Comparison of ENCODE assay signal across 1 cellular context in genomic region chr16:67241008-67241900, GRCh38.
TF ChIP-seq lines count a peak whose summit lies in the region.

No MANE protein-coding gene starts in this region.

TF ChIP-seq in H1, 55 proteins besides CTCF, POLR2A, EP300 and RAD21:
- TF ChIP-seq HDAC2 (IDR thresholded peaks at IDR 0.05; ENCODE audit: borderline replicate concordance in 1 of 2, low read depth in 2 of 2, low read length in 2 of 2) (no peak), TEAD4 (IDR thresholded peaks at IDR 0.05; ENCODE audit: low read depth, low read length) (peak; percentile 27; the same call in 1 of the 2 replicates), NANOG (IDR thresholded peaks at IDR 0.05; ENCODE audit: insufficient read depth, low read depth, low read length, poor library complexity, severe bottlenecking) (no peak), SIX5 (IDR thresholded peaks at IDR 0.05; ENCODE audit: low read depth, low read length) (no peak), BACH1 (IDR thresholded peaks at IDR 0.05; ENCODE audit: low read length) (peak; percentile 93), MAFK (IDR thresholded peaks at IDR 0.05; ENCODE audit: low read depth, low read length) (peak; percentile 82; the same call in 1 of the 2 replicates)
